In genomic region chr10:123480845-123481244, GRCh38 we compare ENCODE assay signal across 33 cellular contexts.
"Had no signal": no experiment of that assay in that cellular context is flagged by ENCODE, and none has a peak within 500 bp of the region (broad histone marks: within the 10 kb centered on the region; RNA-seq: fewer than 3 reads in every experiment).

No MANE protein-coding gene starts in this region.

- H3K4me2 ChIP-seq: SK-N-SH had no signal

- H3K36me3 ChIP-seq: brain microvascular endothelial cell, Peyer's patch, SJSA1 had no signal

- H3K4me3 ChIP-seq: Peyer's patch, SJSA1 had no signal

- DNase-seq: activated B cell treated with CpG ODN at 0.5 μM for 24 hours; activated CD4-positive, alpha-beta memory T cell treated with anti-CD3 and anti-CD28 coated beads for 36 hours; activated CD4-positive, alpha-beta T cell treated with anti-CD3 and anti-CD28 coated beads for 4 hours; activated CD4-positive, alpha-beta T cell treated with anti-CD3 and anti-CD28 coated beads, Interleukin-2, amount 50 U/mL, for 1 hour; activated CD4-positive, CD25-positive, alpha-beta regulatory T cell treated with anti-CD3 and anti-CD28 coated beads, Interleukin-2, amount 50 U/mL, for 72 hours; activated CD8-positive, alpha-beta memory T cell treated with anti-CD3 and anti-CD28 coated beads, Interleukin-2, amount 50 U/mL, for 4 hours; activated gamma-delta T cell treated with Interleukin-2 at 50 U/mL for 16 hours; activated naive CD4-positive, alpha-beta T cell treated with anti-CD3 and anti-CD28 coated beads, Interleukin-2, amount 10 ng/mL, durations not matched to agents 7 days and 5 days; activated naive CD8-positive, alpha-beta T cell treated with anti-CD3 and anti-CD28 coated beads, Interleukin-2, amount 50 U/mL, for 24 hours; activated T-cell treated with anti-CD3 and anti-CD28 coated beads for 4 hours; activated T-cell treated with anti-CD3 and anti-CD28 coated beads, Interleukin-2, amount 50 U/mL, for 4 hours; amniotic stem cell; aorta; brain microvascular endothelial cell; central memory CD4-positive, alpha-beta T cell; Karpas-422; KBM-7; MV-4-11; NCI-H1092 treated with DMSO at 0.1 percent for 48 hours; NCI-H187; NCI-H2029 treated with DMSO at 0.1 percent for 48 hours; NCI-H2107; NCI-H2171; NCI-H510A; NCI-H526; NCI-H748 treated with DMSO at 0.1 percent for 48 hours; NK-92 treated with Interleukin-12 subunit alpha and Interleukin-12 subunit beta, amount 100 ng/mL, for 24 hours; PC-3; Peyer's patch; RPMI8226; SHP77 treated with DMSO at 0.1 percent for 48 hours; SK-N-SH had no signal

- H3K27ac ChIP-seq: brain microvascular endothelial cell, Peyer's patch, SJSA1 had no signal

- H3K9me3 ChIP-seq: Peyer's patch, SJSA1, SK-N-SH had no signal

- H3K4me1 ChIP-seq: Peyer's patch, SJSA1 had no signal

- H3K9ac ChIP-seq: SK-N-SH had no signal

- H3K27me3 ChIP-seq: brain microvascular endothelial cell, Peyer's patch, SJSA1 had no signal
